ENCODE assay signal across 1 cellular context in the genomic region with DNA sequence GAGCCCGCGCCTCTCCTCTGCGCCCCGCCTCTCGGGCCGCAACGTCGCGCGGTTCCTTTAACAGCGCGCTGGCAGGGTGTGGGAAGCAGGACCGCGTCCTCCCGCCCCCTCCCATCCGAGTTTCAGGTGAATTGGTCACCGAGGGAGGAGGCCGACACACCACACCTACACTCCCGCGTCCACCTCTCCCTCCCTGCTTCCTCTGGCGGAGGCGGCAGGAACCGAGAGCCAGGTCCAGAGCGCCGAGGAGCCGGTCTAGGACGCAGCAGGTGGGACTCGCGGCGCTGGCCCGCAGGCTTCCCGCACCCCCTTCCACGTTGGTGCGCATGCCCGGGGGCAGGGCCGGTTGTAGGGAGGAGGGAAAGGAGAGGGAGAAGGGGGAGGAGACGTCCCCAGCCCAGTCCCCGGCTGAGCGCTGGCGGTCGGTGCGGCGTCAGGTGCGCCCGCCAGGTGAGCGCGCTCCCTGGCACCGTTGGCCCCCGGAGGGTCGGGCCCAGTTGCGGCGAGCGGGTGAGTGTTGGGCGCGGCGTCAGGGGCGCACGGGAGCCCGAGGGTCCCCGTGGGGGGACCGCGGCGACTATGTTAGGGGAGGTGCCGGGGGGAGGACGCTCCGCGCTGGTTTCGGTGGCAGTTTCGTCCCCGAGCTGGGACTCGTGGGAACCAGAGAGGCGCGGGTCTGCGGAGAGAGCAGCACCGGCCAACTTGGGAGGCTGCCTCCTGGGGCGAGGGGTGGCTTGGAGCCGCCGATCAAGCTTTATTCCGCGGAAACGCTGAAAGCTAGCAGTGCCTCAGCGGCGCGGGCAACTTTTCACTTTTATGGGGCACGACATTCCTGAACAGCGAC.
TF ChIP-seq lines count a peak whose summit lies in the region.

A gene with protein sequence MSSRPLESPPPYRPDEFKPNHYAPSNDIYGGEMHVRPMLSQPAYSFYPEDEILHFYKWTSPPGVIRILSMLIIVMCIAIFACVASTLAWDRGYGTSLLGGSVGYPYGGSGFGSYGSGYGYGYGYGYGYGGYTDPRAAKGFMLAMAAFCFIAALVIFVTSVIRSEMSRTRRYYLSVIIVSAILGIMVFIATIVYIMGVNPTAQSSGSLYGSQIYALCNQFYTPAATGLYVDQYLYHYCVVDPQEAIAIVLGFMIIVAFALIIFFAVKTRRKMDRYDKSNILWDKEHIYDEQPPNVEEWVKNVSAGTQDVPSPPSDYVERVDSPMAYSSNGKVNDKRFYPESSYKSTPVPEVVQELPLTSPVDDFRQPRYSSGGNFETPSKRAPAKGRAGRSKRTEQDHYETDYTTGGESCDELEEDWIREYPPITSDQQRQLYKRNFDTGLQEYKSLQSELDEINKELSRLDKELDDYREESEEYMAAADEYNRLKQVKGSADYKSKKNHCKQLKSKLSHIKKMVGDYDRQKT (plus strand): TSS at position 400 of the 844 bp plus-strand sequence. CDS start 11,455 bp downstream, outside the sequence.

TF ChIP-seq in K562, 482 proteins besides CTCF, POLR2A, EP300 and RAD21 (continued from another document):
- TF ChIP-seq NRF1 (conservative IDR thresholded peaks at IDR 0.05 in 1 of 2, IDR thresholded peaks at IDR 0.05 in 1 of 2) (peak; percentile 71 to 77), GABPB2 (CRISPR knock-in tag; conservative IDR thresholded peaks at IDR 0.05) (no peak)
